ENCODE assay signal across 27 cellular contexts in the genomic region with DNA sequence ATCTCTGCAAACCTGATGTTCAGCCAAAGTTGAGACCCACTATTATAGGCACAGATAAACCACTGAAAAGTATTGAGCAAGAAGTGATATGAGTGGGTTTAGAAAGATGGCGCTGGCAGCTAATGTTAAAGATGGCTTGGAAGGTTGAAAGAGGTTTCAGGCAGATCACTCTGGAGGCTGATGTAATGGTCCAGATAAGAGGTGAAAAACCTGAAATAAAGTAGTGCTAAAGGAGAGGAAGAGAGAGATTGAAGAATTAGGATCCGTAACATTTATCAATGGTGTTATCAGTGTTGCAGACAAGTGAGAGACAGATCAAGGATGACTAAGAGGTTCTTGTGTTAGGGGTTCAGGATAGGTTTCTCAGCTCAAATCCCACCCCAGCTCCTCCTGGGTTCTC.
"Had no signal": no experiment of that assay in that cellular context is flagged by ENCODE, and none has a peak within 500 bp of the region (broad histone marks: within the 10 kb centered on the region; RNA-seq: fewer than 3 reads in every experiment).

No MANE protein-coding gene starts in this region.

- H3K4me2 ChIP-seq: hepatocyte, neural progenitor cell had no signal

- FAIRE-seq: colon, endothelial cell of umbilical vein, kidney, small intestine had no signal

- H3K4me3 ChIP-seq: esophagus muscularis mucosa, gastroesophageal sphincter, heart left ventricle, hepatocyte, left lung, neural progenitor cell, right lobe of liver, stomach, thoracic aorta, transverse colon, upper lobe of right lung, uterus had no signal

- H2AFZ ChIP-seq: hepatocyte, neural progenitor cell, parathyroid adenoma had no signal

- H3K27ac ChIP-seq: esophagus muscularis mucosa, foreskin keratinocyte, gastroesophageal sphincter, heart left ventricle, hepatocyte, left lung, neural progenitor cell, parathyroid adenoma, stomach, thoracic aorta, transverse colon, upper lobe of right lung, uterus had no signal

- H3K36me3 ChIP-seq: neural progenitor cell, thoracic aorta, uterus had no signal

- DNase-seq: effector CD8-positive, alpha-beta T cell; foreskin keratinocyte; heart left ventricle; kidney; left cardiac atrium; left lung; mesenchymal stem cell; midbrain; naive thymus-derived CD4-positive, alpha-beta T cell; right lobe of liver; small intestine; stimulated activated CD4-positive, alpha-beta T cell treated with anti-CD3 and anti-CD28 coated beads, Interleukin-2, amount 100 ng/mL, for 24 hours; stimulated activated CD4-positive, alpha-beta T cell treated with anti-CD3 and anti-CD28 coated beads, Interleukin-4, amount 100 ng/mL, for 24 hours; stimulated activated naive CD4-positive, alpha-beta T cell treated with Interleukin-2 at 50 U/mL for 16 hours; stomach; transverse colon; upper lobe of right lung; uterus had no signal

- H3K9ac ChIP-seq: neural progenitor cell, parathyroid adenoma had no signal

- H3K9me3 ChIP-seq: esophagus muscularis mucosa, gastroesophageal sphincter, heart left ventricle, left lung, right lobe of liver, stomach, thoracic aorta, transverse colon, upper lobe of right lung, uterus had no signal

- H3K4me1 ChIP-seq: parathyroid adenoma, uterus had no signal

- ATAC-seq: foreskin keratinocyte; gastroesophageal sphincter; heart left ventricle; left cardiac atrium; left lung; naive thymus-derived CD4-positive, alpha-beta T cell; right lobe of liver; stimulated activated effector memory CD8-positive, alpha-beta T cell treated with anti-CD3 and anti-CD28 coated beads, Interleukin-12 subunit alpha, Interleukin-12 subunit beta, amount 100 ng/mL, for 72 hours; upper lobe of right lung had no signal

- H3K27me3 ChIP-seq: esophagus muscularis mucosa, foreskin keratinocyte, gastroesophageal sphincter, heart left ventricle, hepatocyte, left lung, neural progenitor cell, right lobe of liver, stomach, transverse colon, upper lobe of right lung, uterus had no signal
